ENCODE assay signal across 21 cellular contexts in genomic region chr13:112965103-112965502, GRCh38. TPM values are rescaled to one million over a fixed set of nuclear protein-coding genes. Genes with fewer than 3 reads are reported as not detected.
DNase-seq lines count a peak whose midpoint lies in the region; ATAC-seq and TF ChIP-seq lines count a peak whose summit lies in the region.
"Had no signal": no experiment of that assay in that cellular context is flagged by ENCODE, and none has a peak within 500 bp of the region (broad histone marks: within the 10 kb centered on the region; RNA-seq: fewer than 3 reads in every experiment).

No MANE protein-coding gene starts in this region.

- peak; percentile 45 for DNase-seq in NCI-H510A treated with DMSO at 0.1 percent for 48 hours (lab: John Stamatoyannopoulos, UW)
- peak; percentile 78 for DNase-seq in cardiac septum (ENCODE audit: low spot score)
- no peak for DNase-seq in lower lobe of right lung
- DNase-seq in spleen, result peak; percentile 70
- no peak for DNase-seq in D341Med (ENCODE audit: low spot score)
- DNase-seq: activated CD4-positive, alpha-beta T cell treated with anti-CD3 and anti-CD28 coated beads for 4 hours; activated T-cell treated with anti-CD3 and anti-CD28 coated beads, Interleukin-2, amount 50 U/mL, for 4 hours; cerebellar nuclear complex; COR-L47; effector CD4-positive, alpha-beta T cell; H7; NCI-H1694; stimulated activated CD4-positive, alpha-beta T cell treated with anti-CD3 and anti-CD28 coated beads, Interleukin-2, amount 100 ng/mL, for 24 hours; testis had no signal

- H3K27me3 ChIP-seq in lower lobe of right lung (ENCODE audit: low read depth) (peaks cover 7% of the 10 kb centered on the region), spleen (replicated peaks in 1 of 7) (peaks cover 0 to 45% (median 11%) of the 10 kb centered on the region in 7 donors)
- H3K27me3 ChIP-seq: testis had no signal

- peaks cover 26% of the 10 kb centered on the region for H3K4me1 ChIP-seq in lower lobe of right lung
- peaks cover 0 to 32% (median 23%) of the 10 kb centered on the region in 6 donors for H3K4me1 ChIP-seq in spleen

- no peak for TF ChIP-seq POLR2A in spleen (IDR thresholded peaks at IDR 0.05)

- H3K4me3 ChIP-seq in lower lobe of right lung (peak overlapping the region; percentile 11), spleen (peak overlapping the region in 1 of 8 donors; percentile 27)
- H3K4me3 ChIP-seq: BLaER1 treated with 17β-estradiol and CSF1 and Interleukin-3, amounts not matched to agents 10 nM and 100 nM; GM12878; testis had no signal

- no peaks in the 10 kb centered on the region for H3K9me3 ChIP-seq in lower lobe of right lung
- H3K9me3 ChIP-seq in spleen, result no peaks in the 10 kb centered on the region
- H3K9me3 ChIP-seq: BLaER1 treated with 17β-estradiol and CSF1 and Interleukin-3, amounts not matched to agents 10 nM and 100 nM; testis had no signal

- ATAC-seq in lower lobe of right lung (no peak), GM21576 (IDR thresholded peaks at IDR 0.05; ENCODE audit: unreplicated experiment) (no peak), HG02981 (IDR thresholded peaks at IDR 0.05; ENCODE audit: unreplicated experiment) (no peak), GM19395 (IDR thresholded peaks at IDR 0.05; ENCODE audit: unreplicated experiment) (no peak)
- ATAC-seq: activated T-cell treated with anti-CD3 and anti-CD28 coated beads, Interleukin-2, amount 50 U/mL, for 4 hours; GM12878; stimulated activated effector memory CD8-positive, alpha-beta T cell treated with anti-CD3 and anti-CD28 coated beads, Interleukin-12 subunit alpha, Interleukin-12 subunit beta, amount 100 ng/mL, for 72 hours had no signal

- intact Hi-C loops in cardiac septum (cut with DNase I) (no loop called here), lower lobe of right lung (cut with DNase I) (no loop called here), spleen (cut with DNase I; ENCODE audit: low total_unique reads) (no loop called here)

- H3K36me3 ChIP-seq in lower lobe of right lung, result no peaks in the 10 kb centered on the region
- H3K36me3 ChIP-seq in spleen, result no peaks in the 10 kb centered on the region
- H3K36me3 ChIP-seq: BLaER1 treated with 17β-estradiol and CSF1 and Interleukin-3, amounts not matched to agents 10 nM and 100 nM had no signal

- H3K27ac ChIP-seq in lower lobe of right lung (peak overlapping the region; percentile 62), spleen (peak overlapping the region in 1 of 8 donors; percentile 22)
- H3K27ac ChIP-seq: BLaER1 treated with 17β-estradiol and CSF1 and Interleukin-3, amounts not matched to agents 10 nM and 100 nM; epithelial cell of prostate; testis had no signal

- TF ChIP-seq CTCF in lower lobe of right lung (IDR thresholded peaks at IDR 0.05) (no peak), spleen (IDR thresholded peaks at IDR 0.05 in 8 of 11, conservative IDR thresholded peaks at IDR 0.05 in 3 of 11) (no peak)

- whole genome bisulfite sequencing in spleen, 5 donors, result 25 to 60% (median 59%) methylated on average over 6 to 12 of the region's 12 CpGs

RNA-seq across cellular contexts. Expression of gene MCF2L, which starts 3.9 kb away (rescaled TPM):
- total RNA-seq in cardiac septum, result 38.9 TPM
- total RNA-seq in lower lobe of right lung, result 42.4 TPM
- 10 to 100 TPM in 6 of 7 donors, 1 to 10 TPM in 1; 6.6 to 21.4 (median 16.5) TPM for total RNA-seq in spleen
- 1 to 10 TPM; 4.3 to 9.0 (median 4.7) TPM for polyA plus RNA-seq in spleen

Comparison
In these comparisons a context has a peak if more than half of its experiments do, and no peak if none do; other contexts are left out.
1. DNase-seq: peak in NCI-H510A treated with DMSO at 0.1 percent for 48 hours (single experiment), cardiac septum (single experiment) and spleen (single experiment); none in lower lobe of right lung (single experiment) and D341Med (single experiment).